In genomic region chr5:30455484-30455883, GRCh38 we compare ENCODE assay signal across 1 cellular context.
DNase-seq lines count a peak whose midpoint lies in the region; ATAC-seq, FAIRE-seq and TF ChIP-seq lines count a peak whose summit lies in the region.
"Not testable (repeated sequence)": the region's sequence is repeated elsewhere in the genome, so short reads cannot be mapped to it uniquely, and the experiment has no call there.

No MANE protein-coding gene starts in this region.

- not testable (repeated sequence) for H3K36me3 ChIP-seq in HepG2 (replicated peaks in 1 of 2; ENCODE audit: control insufficient read depth in 1 of 2, insufficient read depth in 2 of 2, low read length in 2 of 2)

- in situ Hi-C loops in HepG2 (cut with HindIII; ENCODE audit: extremely low pct_ligation_motif_present, low pct_unique_long_range_greater_than_20kb) = not testable (repeated sequence)

- not testable (repeated sequence) for H2AFZ ChIP-seq in HepG2 (ENCODE audit: low read length)

- TF ChIP-seq EP300 in HepG2 (IDR thresholded peaks at IDR 0.05; ENCODE audit: low read depth in 2 of 2, low read length in 2 of 2); HepG2 (CRISPR knock-in tag; IDR thresholded peaks at IDR 0.05; ENCODE audit: borderline replicate concordance): not testable (repeated sequence)

- H3K4me2 ChIP-seq in HepG2 (ENCODE audit: low read depth, low read length) = not testable (repeated sequence)

- BruUV-seq in HepG2 (replicated peaks; lab: Mats Ljungman, UMichigan) = not testable (repeated sequence)

- not testable (repeated sequence) for H3K9ac ChIP-seq in HepG2 (ENCODE audit: insufficient read depth, low read depth, low read length)

- ATAC-seq in HepG2 = not testable (repeated sequence)

- not testable (repeated sequence) for TF ChIP-seq POLR2A in HepG2 (IDR thresholded peaks at IDR 0.05; ENCODE audit: insufficient read depth in 1 of 2, low read depth in 2 of 2, low read length in 2 of 2)

- not testable (repeated sequence) for DNase-seq in HepG2 (ENCODE audit: low spot score)

- not testable (repeated sequence) for H3K4me3 ChIP-seq in HepG2 (replicated peaks in 1 of 3; ENCODE audit: insufficient read depth in 1 of 3, low read depth in 2 of 3, low read length in 3 of 3)

- H3K4me1 ChIP-seq in HepG2 (ENCODE audit: insufficient read depth, low read length) = not testable (repeated sequence)

- not testable (repeated sequence) for H4K20me1 ChIP-seq in HepG2 (ENCODE audit: insufficient read depth, low read length)

- not testable (repeated sequence) for H3K9me3 ChIP-seq in HepG2 (ENCODE audit: low read length)

- TF ChIP-seq RAD21 in HepG2 (CRISPR knock-in tag; IDR thresholded peaks at IDR 0.05) = not testable (repeated sequence)

- not testable (repeated sequence) for H3K27me3 ChIP-seq in HepG2 (ENCODE audit: control insufficient read depth in 1 of 2, insufficient read depth in 2 of 2, low read length in 2 of 2)

- POLR2A ChIA-PET in HepG2 (lab: Yijun Ruan, JAX) = not testable (repeated sequence)

- not testable (repeated sequence) for H3K27ac ChIP-seq in HepG2 (ENCODE audit: extremely low read length, insufficient read depth, low read length)

- FAIRE-seq in HepG2 (lab: Jason Lieb, UNC) = not testable (repeated sequence)

- not testable (repeated sequence) for TF ChIP-seq CTCF in HepG2 (CRISPR knock-in tag; IDR thresholded peaks at IDR 0.05)

- CTCF ChIA-PET in HepG2 (lab: Yijun Ruan, JAX; ENCODE audit: low intra/inter-chr PET ratio, low total read pairs) = not testable (repeated sequence)

- H3K79me2 ChIP-seq in HepG2 (ENCODE audit: insufficient read depth, low read length) = not testable (repeated sequence)

- WGBS in HepG2 (ENCODE audit: low lambda C conversion rate) = 4% methylated on average over 3 of the region's 3 CpGs

- intact Hi-C loops in HepG2 (cut with micrococcal nuclease; ENCODE audit: unreplicated experiment) = not testable (repeated sequence)

TF ChIP-seq in HepG2, 621 proteins besides CTCF, POLR2A, EP300 and RAD21:
- TF ChIP-seq, protein P1, sequence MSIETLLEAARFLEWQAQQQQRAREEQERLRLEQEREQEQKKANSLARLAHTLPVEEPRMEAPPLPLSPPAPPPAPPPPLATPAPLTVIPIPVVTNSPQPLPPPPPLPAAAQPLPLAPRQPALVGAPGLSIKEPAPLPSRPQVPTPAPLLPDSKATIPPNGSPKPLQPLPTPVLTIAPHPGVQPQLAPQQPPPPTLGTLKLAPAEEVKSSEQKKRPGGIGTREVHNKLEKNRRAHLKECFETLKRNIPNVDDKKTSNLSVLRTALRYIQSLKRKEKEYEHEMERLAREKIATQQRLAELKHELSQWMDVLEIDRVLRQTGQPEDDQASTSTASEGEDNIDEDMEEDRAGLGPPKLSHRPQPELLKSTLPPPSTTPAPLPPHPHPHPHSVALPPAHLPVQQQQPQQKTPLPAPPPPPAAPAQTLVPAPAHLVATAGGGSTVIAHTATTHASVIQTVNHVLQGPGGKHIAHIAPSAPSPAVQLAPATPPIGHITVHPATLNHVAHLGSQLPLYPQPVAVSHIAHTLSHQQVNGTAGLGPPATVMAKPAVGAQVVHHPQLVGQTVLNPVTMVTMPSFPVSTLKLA (IDR thresholded peaks at IDR 0.05) = peak; percentile 97
